Comparison of ENCODE assay signal across 9 cellular contexts in genomic region chr13:28531195-28531955, GRCh38.
DNase-seq lines count a peak whose midpoint lies in the region; ATAC-seq, FAIRE-seq and TF ChIP-seq lines count a peak whose summit lies in the region.
"Had no signal": no experiment of that assay in that cellular context is flagged by ENCODE, and none has a peak within 500 bp of the region (broad histone marks: within the 10 kb centered on the region; RNA-seq: fewer than 3 reads in every experiment).

No MANE protein-coding gene starts in this region.

- H3K4me3 ChIP-seq in neutrophil (ENCODE audit: low read depth in 1 of 2, low read length in 1 of 2) = peak overlapping the region; percentile 38 to 51

- no peak for FAIRE-seq in D721Med (lab: Jason Lieb, UNC)
- FAIRE-seq: colon had no signal

- DNase-seq in COLO668 (lab: John Stamatoyannopoulos, UW; ENCODE audit: unreplicated experiment) = peak; percentile 84
- DNase-seq in NCI-H345 (lab: John Stamatoyannopoulos, UW) = peak; percentile 32
- peak; percentile 25 for DNase-seq in fibroblast of peridontal ligament (ENCODE audit: extremely low read depth)
- DNase-seq in D721Med (ENCODE audit: insufficient read length, low spot score) = no peak
- DNase-seq in midbrain (lab: John Stamatoyannopoulos, UW) = no peak
- no peak for DNase-seq in NCI-H510A (lab: John Stamatoyannopoulos, UW)

- no peaks in the 10 kb centered on the region for H3K36me3 ChIP-seq in neutrophil

- no peak for TF ChIP-seq CTCF in neutrophil (IDR thresholded peaks at IDR 0.05)
- no peak for TF ChIP-seq CTCF in D721Med (IDR thresholded peaks at IDR 0.05; ENCODE audit: insufficient read depth, missing control alignments)

- H3K27ac ChIP-seq in neutrophil = no peak overlapping the region

- peaks cover 41 to 57% of the 10 kb centered on the region in 2 experiments for H3K4me1 ChIP-seq in neutrophil (ENCODE audit: control insufficient read depth in 1 of 2, insufficient read depth in 1 of 2, low read depth in 1 of 2, low read length in 1 of 2)

- H3K9me3 ChIP-seq in neutrophil = peaks cover 10% of the 10 kb centered on the region

- no peak for ATAC-seq in HG02678 (IDR thresholded peaks at IDR 0.05; ENCODE audit: unreplicated experiment)

- H3K27me3 ChIP-seq in neutrophil = peaks cover 84% of the 10 kb centered on the region

Comparison
In these comparisons a context has a peak if more than half of its experiments do, and no peak if none do; other contexts are left out.
1. DNase-seq: peak in COLO668 (single experiment), NCI-H345 (single experiment) and fibroblast of peridontal ligament (single experiment); none in D721Med (single experiment), midbrain (single experiment) and NCI-H510A (single experiment).